Comparison of ENCODE assay signal across 7 cellular contexts in genomic region chr17:42798011-42798382, GRCh38. TPM values are rescaled to one million over a fixed set of nuclear protein-coding genes. Genes with fewer than 3 reads are reported as not detected.
DNase-seq lines count a peak whose midpoint lies in the region; ATAC-seq and TF ChIP-seq lines count a peak whose summit lies in the region.

No MANE protein-coding gene starts in this region.

- DNase-seq in HL-60 (ENCODE audit: low read depth in 1 of 2, low spot score in 1 of 2) (no peak), SKM-1 (lab: John Stamatoyannopoulos, UW; ENCODE audit: unreplicated experiment) (no peak), KG1 (lab: John Stamatoyannopoulos, UW) (no peak)
- DNase-seq in activated T-helper 1 cell treated with anti-CD3 and anti-CD28 coated beads, Interleukin-12 subunit alpha, Interleukin-12 subunit beta, Interleukin-2, Interleukin-4 antibody, amounts not matched to agents 30 ng/mL and 10 ng/mL and 1 ng/mL, durations not matched to agents 14 hours and 24 hours and 36 hours (ENCODE audit: low spot score): no peak

- H3K9ac ChIP-seq in iPS-20b (ENCODE audit: low read depth, low read length): peak overlapping the region; percentile 94

- H3K27me3 ChIP-seq in HL-60 (ENCODE audit: insufficient read depth, poor library complexity, severe bottlenecking): no peaks in the 10 kb centered on the region
- H3K27me3 ChIP-seq in iPS-20b (ENCODE audit: insufficient read depth, low read length): peaks cover 18% of the 10 kb centered on the region

- peaks cover 8% of the 10 kb centered on the region; the same call in 1 of the 2 replicates for H3K36me3 ChIP-seq in iPS-20b (ENCODE audit: insufficient read depth, low read depth, low read length)

- H3K4me3 Mint-ChIP-seq in activated T-helper 1 cell treated with anti-CD3 and anti-CD28 coated beads, Interleukin-12 subunit alpha, Interleukin-12 subunit beta, Interleukin-2, Interleukin-4 antibody, amounts not matched to agents 30 ng/mL and 10 ng/mL and 1 ng/mL, durations not matched to agents 14 hours and 24 hours and 36 hours: peak overlapping the region; percentile 90
- peak overlapping the region; percentile 91 for H3K4me3 Mint-ChIP-seq in stimulated activated memory B cell treated with anti-CD40 and anti-IgM and Interleukin-4, amounts not matched to agents 10 μg/mL and 1 μg/mL and 100 μg/mL, for 72 hours

- H3K4me1 ChIP-seq in iPS-20b (ENCODE audit: insufficient read depth, low read length): peaks cover 5% of the 10 kb centered on the region; the same call in 1 of the 2 replicates

- TF ChIP-seq CTCF in HL-60 (IDR thresholded peaks at IDR 0.05; ENCODE audit: insufficient read depth, low read length): no peak

- intact Hi-C loops in activated T-helper 1 cell treated with anti-CD3 and anti-CD28 coated beads, Interleukin-12 subunit alpha, Interleukin-12 subunit beta, Interleukin-2, Interleukin-4 antibody, amounts not matched to agents 30 ng/mL and 10 ng/mL and 1 ng/mL, durations not matched to agents 14 hours and 24 hours and 36 hours (cut with micrococcal nuclease): loop anchor here (1.0 kb wide), 3 partner anchors 25 to 77 kb away; partner anchors contain the start of genes BECN1 and VPS25

- ATAC-seq in stimulated activated memory B cell treated with anti-CD40 and anti-IgM and Interleukin-4, amounts not matched to agents 10 μg/mL and 1 μg/mL and 100 μg/mL, for 72 hours: no peak
- ATAC-seq in GM21528 (IDR thresholded peaks at IDR 0.05; ENCODE audit: low FRiP score, unreplicated experiment): no peak

- peaks cover 3% of the 10 kb centered on the region for H3K27me3 Mint-ChIP-seq in activated T-helper 1 cell treated with anti-CD3 and anti-CD28 coated beads, Interleukin-12 subunit alpha, Interleukin-12 subunit beta, Interleukin-2, Interleukin-4 antibody, amounts not matched to agents 30 ng/mL and 10 ng/mL and 1 ng/mL, durations not matched to agents 14 hours and 24 hours and 36 hours (ENCODE audit: insufficient read depth)
- H3K27me3 Mint-ChIP-seq in stimulated activated memory B cell treated with anti-CD40 and anti-IgM and Interleukin-4, amounts not matched to agents 10 μg/mL and 1 μg/mL and 100 μg/mL, for 72 hours: no peaks in the 10 kb centered on the region

- peak overlapping the region; percentile 96 for H3K4me3 ChIP-seq in HL-60 (replicated peaks; ENCODE audit: insufficient read depth, low read length)
- peak overlapping the region; percentile 100 for H3K4me3 ChIP-seq in iPS-20b (ENCODE audit: low read length)

- no peaks in the 10 kb centered on the region for H3K9me3 Mint-ChIP-seq in activated T-helper 1 cell treated with anti-CD3 and anti-CD28 coated beads, Interleukin-12 subunit alpha, Interleukin-12 subunit beta, Interleukin-2, Interleukin-4 antibody, amounts not matched to agents 30 ng/mL and 10 ng/mL and 1 ng/mL, durations not matched to agents 14 hours and 24 hours and 36 hours
- H3K9me3 Mint-ChIP-seq in stimulated activated memory B cell treated with anti-CD40 and anti-IgM and Interleukin-4, amounts not matched to agents 10 μg/mL and 1 μg/mL and 100 μg/mL, for 72 hours: peaks cover 2% of the 10 kb centered on the region

- peak overlapping the region; percentile 60 for H3K27ac ChIP-seq in HL-60 (replicated peaks)
- no peak overlapping the region for H3K27ac ChIP-seq in iPS-20b (ENCODE audit: low read length)

- H3K27ac Mint-ChIP-seq in activated T-helper 1 cell treated with anti-CD3 and anti-CD28 coated beads, Interleukin-12 subunit alpha, Interleukin-12 subunit beta, Interleukin-2, Interleukin-4 antibody, amounts not matched to agents 30 ng/mL and 10 ng/mL and 1 ng/mL, durations not matched to agents 14 hours and 24 hours and 36 hours: peak overlapping the region; percentile 56
- peak overlapping the region; percentile 84 for H3K27ac Mint-ChIP-seq in stimulated activated memory B cell treated with anti-CD40 and anti-IgM and Interleukin-4, amounts not matched to agents 10 μg/mL and 1 μg/mL and 100 μg/mL, for 72 hours

- peaks cover 3% of the 10 kb centered on the region for H3K36me3 Mint-ChIP-seq in activated T-helper 1 cell treated with anti-CD3 and anti-CD28 coated beads, Interleukin-12 subunit alpha, Interleukin-12 subunit beta, Interleukin-2, Interleukin-4 antibody, amounts not matched to agents 30 ng/mL and 10 ng/mL and 1 ng/mL, durations not matched to agents 14 hours and 24 hours and 36 hours (ENCODE audit: low read depth)
- H3K36me3 Mint-ChIP-seq in stimulated activated memory B cell treated with anti-CD40 and anti-IgM and Interleukin-4, amounts not matched to agents 10 μg/mL and 1 μg/mL and 100 μg/mL, for 72 hours: peaks cover 18% of the 10 kb centered on the region

- no peaks in the 10 kb centered on the region for H3K9me3 ChIP-seq in iPS-20b (ENCODE audit: insufficient read depth, low read depth, low read length)

- H3K4me1 Mint-ChIP-seq in activated T-helper 1 cell treated with anti-CD3 and anti-CD28 coated beads, Interleukin-12 subunit alpha, Interleukin-12 subunit beta, Interleukin-2, Interleukin-4 antibody, amounts not matched to agents 30 ng/mL and 10 ng/mL and 1 ng/mL, durations not matched to agents 14 hours and 24 hours and 36 hours (ENCODE audit: low read depth): peaks cover 19% of the 10 kb centered on the region
- H3K4me1 Mint-ChIP-seq in stimulated activated memory B cell treated with anti-CD40 and anti-IgM and Interleukin-4, amounts not matched to agents 10 μg/mL and 1 μg/mL and 100 μg/mL, for 72 hours: peaks cover 33% of the 10 kb centered on the region

RNA-seq across cellular contexts. Expression of gene COA3, which starts 0.5 kb away (rescaled TPM):
- total RNA-seq in activated T-helper 1 cell treated with anti-CD3 and anti-CD28 coated beads, Interleukin-12 subunit alpha, Interleukin-12 subunit beta, Interleukin-2, Interleukin-4 antibody, amounts not matched to agents 30 ng/mL and 10 ng/mL and 1 ng/mL, durations not matched to agents 14 hours and 24 hours and 36 hours: 53.5 and 59.3 TPM in 2 replicates

RNA-seq across cellular contexts. Expression of gene CNTD1, which starts 0.7 kb away (rescaled TPM):
- total RNA-seq in activated T-helper 1 cell treated with anti-CD3 and anti-CD28 coated beads, Interleukin-12 subunit alpha, Interleukin-12 subunit beta, Interleukin-2, Interleukin-4 antibody, amounts not matched to agents 30 ng/mL and 10 ng/mL and 1 ng/mL, durations not matched to agents 14 hours and 24 hours and 36 hours: not detected in 2 replicates

RNA-seq across cellular contexts. Expression of gene WNK4, which starts 17.6 kb away (rescaled TPM):
- 0.12 and 0.29 TPM in 2 replicates for total RNA-seq in activated T-helper 1 cell treated with anti-CD3 and anti-CD28 coated beads, Interleukin-12 subunit alpha, Interleukin-12 subunit beta, Interleukin-2, Interleukin-4 antibody, amounts not matched to agents 30 ng/mL and 10 ng/mL and 1 ng/mL, durations not matched to agents 14 hours and 24 hours and 36 hours

RNA-seq across cellular contexts. Expression of gene VPS25, which starts 24.7 kb away (rescaled TPM):
- total RNA-seq in activated T-helper 1 cell treated with anti-CD3 and anti-CD28 coated beads, Interleukin-12 subunit alpha, Interleukin-12 subunit beta, Interleukin-2, Interleukin-4 antibody, amounts not matched to agents 30 ng/mL and 10 ng/mL and 1 ng/mL, durations not matched to agents 14 hours and 24 hours and 36 hours: 93.6 and 97.0 TPM in 2 replicates

RNA-seq across cellular contexts. Expression of gene BECN1, which starts 26.1 kb away (rescaled TPM):
- total RNA-seq in activated T-helper 1 cell treated with anti-CD3 and anti-CD28 coated beads, Interleukin-12 subunit alpha, Interleukin-12 subunit beta, Interleukin-2, Interleukin-4 antibody, amounts not matched to agents 30 ng/mL and 10 ng/mL and 1 ng/mL, durations not matched to agents 14 hours and 24 hours and 36 hours: 100 and 110 TPM in 2 replicates
